Comparison of ENCODE assay signal across 8 cellular contexts in the genomic region with DNA sequence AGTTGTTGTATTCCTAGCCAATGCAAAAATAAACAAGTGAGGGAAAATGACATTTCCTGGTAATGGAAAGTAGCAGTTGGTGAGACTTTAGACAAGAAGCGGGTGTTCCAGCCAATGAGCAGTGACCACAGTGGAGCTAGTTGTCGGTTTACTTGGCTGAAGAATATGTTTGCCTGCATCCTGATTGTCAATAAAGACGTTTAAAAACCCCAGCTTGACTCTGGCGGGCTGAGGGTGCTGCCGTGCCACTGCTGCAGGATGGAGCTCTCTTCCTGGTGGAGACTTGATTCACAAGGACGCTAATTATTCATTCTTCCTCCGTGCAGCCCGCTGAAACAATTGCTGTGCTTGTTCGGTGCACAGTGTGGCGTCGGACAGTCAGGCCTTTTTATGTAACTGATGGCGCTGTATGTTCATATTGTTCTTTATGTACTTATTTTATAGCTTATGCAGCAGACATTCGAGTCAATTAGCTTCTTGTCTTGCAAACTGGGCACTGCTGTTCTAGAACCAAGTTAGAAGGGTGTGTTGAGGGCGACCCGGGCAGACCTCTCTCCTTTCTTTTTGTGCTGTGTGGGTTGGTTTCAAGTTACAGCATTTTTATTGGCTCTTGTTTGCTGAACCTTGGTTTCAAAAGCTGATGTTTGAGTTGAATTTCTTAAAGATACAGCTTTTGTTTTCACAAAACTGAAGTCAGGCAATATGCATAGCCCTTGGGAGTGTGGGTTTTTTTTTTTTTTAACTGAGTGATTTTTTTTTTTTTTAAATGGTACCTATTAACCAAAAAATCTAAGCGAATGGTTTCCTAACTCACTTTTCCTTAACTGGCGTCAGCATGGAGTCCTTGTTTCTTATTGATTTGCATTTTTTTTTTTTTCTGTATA.
A peak's percentile ranks its signal among the peaks of the same experiment; 100 is the strongest.
DNase-seq lines count a peak whose midpoint lies in the region; FAIRE-seq and TF ChIP-seq lines count a peak whose summit lies in the region.

No MANE protein-coding gene starts in this region.

- TF ChIP-seq CTCF in mammary epithelial cell (conservative IDR thresholded peaks at IDR 0.05 in 1 of 2, IDR thresholded peaks at IDR 0.05 in 1 of 2; ENCODE audit: extremely low read depth in 1 of 2, insufficient read depth in 1 of 2, low read depth in 1 of 2, low read length in 2 of 2) = peak in 1 of 2 donors; percentile 11

- no peak for TF ChIP-seq POLR2A in H54 (IDR thresholded peaks at IDR 0.05; ENCODE audit: low read depth, low read length)

- peaks cover 15% of the 10 kb centered on the region for H3K4me1 ChIP-seq in mammary epithelial cell (ENCODE audit: insufficient read depth, low read length)

- peaks cover 94% of the 10 kb centered on the region for H3K79me2 ChIP-seq in mammary epithelial cell (ENCODE audit: insufficient read depth, low read length)

- WGBS in mammary epithelial cell (ENCODE audit: low coverage, missing lambda C conversion rate) = 4% methylated on average over 14 of the region's 17 CpGs

- H3K27ac ChIP-seq in mammary epithelial cell (ENCODE audit: insufficient read depth, low read depth, low read length) = peak overlapping the region; percentile 43

- CTCF ChIA-PET in mammary epithelial cell (lab: Charles Lee; ENCODE audit: low non-redundant PET) = no interaction called here

- H3K36me3 ChIP-seq in mammary epithelial cell (ENCODE audit: insufficient read depth, low read length) = no peaks in the 10 kb centered on the region

- dilution Hi-C loops in mammary epithelial cell (cut with HindIII; ENCODE audit: low sequenced_read_pairs) = no loop called here

- peak; percentile 79 for FAIRE-seq in H54 (lab: Jason Lieb, UNC)
- FAIRE-seq in islet of Langerhans (lab: Jason Lieb, UNC) = peak; percentile 56

- no peaks in the 10 kb centered on the region for H4K20me1 ChIP-seq in mammary epithelial cell (ENCODE audit: insufficient read depth, low read length)

- H3K27me3 ChIP-seq in mammary epithelial cell (ENCODE audit: insufficient read depth, low read length) = no peaks in the 10 kb centered on the region

- BruUV-seq in mammary epithelial cell (replicated peaks; lab: Mats Ljungman, UMichigan) = no TSS peak

- peak overlapping the region; percentile 63 for H2AFZ ChIP-seq in mammary epithelial cell (ENCODE audit: low read depth, low read length)

- H3K9me3 ChIP-seq in mammary epithelial cell (replicated peaks; ENCODE audit: insufficient read depth, low read length) = no peaks in the 10 kb centered on the region

- in situ Hi-C loops in mammary epithelial cell (cut with MboI; ENCODE audit: low sequenced_read_pairs in 2 of 2) = no loop called here

- H3K4me3 ChIP-seq in mammary epithelial cell (replicated peaks in 1 of 3; ENCODE audit: insufficient read depth in 1 of 3, low read depth in 2 of 3, low read length in 3 of 3) = peak overlapping the region; percentile 52 to 81 (median 77)

- peak overlapping the region; percentile 88 for H3K4me2 ChIP-seq in mammary epithelial cell (ENCODE audit: insufficient read depth, low read depth, low read length)

- intact Hi-C loops in mammary epithelial cell (cut with micrococcal nuclease) = no loop called here

- H3K9ac ChIP-seq in mammary epithelial cell (ENCODE audit: insufficient read depth, low read length) = peak overlapping the region; percentile 68

- DNase-seq in DMS153 (lab: John Stamatoyannopoulos, UW) (peak; percentile 93), H54 (ENCODE audit: insufficient read length, low spot score) (peak; percentile 25), NCI-H2196 (lab: John Stamatoyannopoulos, UW; ENCODE audit: unreplicated experiment) (peak; percentile 64), mammary epithelial cell (peak; percentile 71), smooth muscle cell of the brain vasculature (ENCODE audit: low read depth, low spot score) (peak; percentile 55), ureter (ENCODE audit: low spot score) (no peak)
- DNase-seq in activated CD4-positive, alpha-beta T cell treated with anti-CD3 and anti-CD28 coated beads for 1 hour = no peak

Comparison
In these comparisons a context has a peak if more than half of its experiments do, and no peak if none do; other contexts are left out.
1. DNase-seq: peak in DMS153 (single experiment), H54 (single experiment), NCI-H2196 (single experiment), mammary epithelial cell (single experiment) and smooth muscle cell of the brain vasculature (single experiment); none in ureter (single experiment) and activated CD4-positive, alpha-beta T cell treated with anti-CD3 and anti-CD28 coated beads for 1 hour (single experiment).